In the genomic region with DNA sequence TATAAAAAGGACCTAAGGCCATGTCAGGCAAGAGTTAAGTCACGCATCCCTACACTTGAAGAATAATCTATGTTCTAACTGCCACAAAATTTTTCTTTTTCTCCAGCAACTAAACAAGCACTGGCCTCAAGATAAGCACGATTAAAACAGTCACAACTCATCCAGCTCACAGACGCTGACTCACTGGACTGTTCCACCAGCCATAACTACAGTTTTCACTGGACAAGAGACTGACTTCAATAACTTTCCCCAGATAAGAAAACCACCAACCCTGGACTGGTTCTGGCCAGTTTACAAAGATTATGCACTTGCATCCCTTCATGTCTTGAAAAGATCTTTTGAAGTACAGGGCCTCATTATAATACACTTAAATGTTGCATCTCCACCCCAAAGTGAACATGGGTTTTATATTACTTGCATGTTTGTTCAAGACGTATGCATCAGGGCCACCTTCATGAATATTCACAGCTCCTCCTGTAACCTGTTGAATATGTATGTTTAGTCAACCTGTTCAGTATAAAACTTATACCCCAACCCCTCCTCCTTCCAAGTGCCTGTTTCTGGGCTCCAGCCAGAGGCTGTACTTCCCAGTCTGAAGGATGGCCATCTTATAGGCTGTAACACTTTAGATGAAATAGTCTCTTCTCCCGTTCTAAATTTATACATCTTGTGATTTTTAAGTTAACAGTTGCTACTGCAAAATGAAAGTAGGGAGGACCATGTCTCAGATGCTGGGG, we compare ENCODE assay signal across 12 cellular contexts.
DNase-seq lines count a peak whose midpoint lies in the region; TF ChIP-seq lines count a peak whose summit lies in the region.
"Had no signal": no experiment of that assay in that cellular context is flagged by ENCODE, and none has a peak within 500 bp of the region (broad histone marks: within the 10 kb centered on the region; RNA-seq: fewer than 3 reads in every experiment).

No MANE protein-coding gene starts in this region.

- no peak for TF ChIP-seq CTCF in choroid plexus epithelial cell (conservative IDR thresholded peaks at IDR 0.05; ENCODE audit: low read depth, low read length)
- no peak for TF ChIP-seq CTCF in nephron (IDR thresholded peaks at IDR 0.05; ENCODE audit: unreplicated experiment in 3 of 3)
- TF ChIP-seq CTCF in OCI-LY7 (conservative IDR thresholded peaks at IDR 0.05; ENCODE audit: low read length) = no peak

- intact Hi-C loops in OCI-LY7 (cut with micrococcal nuclease; ENCODE audit: unreplicated experiment) = no loop called here

- no peak overlapping the region for H2AFZ ChIP-seq in OCI-LY7 (ENCODE audit: low read length)
- H2AFZ ChIP-seq: neural progenitor cell had no signal

- no peaks in the 10 kb centered on the region for H3K36me3 ChIP-seq in MG63
- no peaks in the 10 kb centered on the region for H3K36me3 ChIP-seq in OCI-LY7 (ENCODE audit: insufficient read depth, low read length)
- H3K36me3 ChIP-seq: HAP-1, neural progenitor cell, WERI-Rb-1 had no signal

- no peak overlapping the region for H3K4me3 Mint-ChIP-seq in nephron
- H3K4me3 Mint-ChIP-seq: neural progenitor cell had no signal

- peaks cover 7% of the 10 kb centered on the region for H3K4me1 Mint-ChIP-seq in nephron
- H3K4me1 Mint-ChIP-seq: neural progenitor cell had no signal

- H3K27ac ChIP-seq in OCI-LY7 (ENCODE audit: low read depth, low read length, poor library complexity, severe bottlenecking) = no peak overlapping the region
- H3K27ac ChIP-seq: neural progenitor cell, WERI-Rb-1 had no signal

- no peaks in the 10 kb centered on the region for H3K9me2 ChIP-seq in OCI-LY7 (ENCODE audit: insufficient read depth, low read length)

- peaks cover 5% of the 10 kb centered on the region; the same call in 1 of the 2 replicates for H3K9me3 ChIP-seq in MG63
- no peaks in the 10 kb centered on the region for H3K9me3 ChIP-seq in OCI-LY7 (ENCODE audit: low read length)
- H3K9me3 ChIP-seq: HAP-1 had no signal

- POLR2A ChIA-PET in OCI-LY7 (lab: Charles Lee) = no interaction called here

- DNase-seq in EL (peak; percentile 26), MG63 (peak; percentile 64), choroid plexus epithelial cell (ENCODE audit: low read depth) (peak; percentile 89), OCI-LY7 (ENCODE audit: low spot score) (no peak), NCI-H1092 (lab: John Stamatoyannopoulos, UW) (no peak), DMS114 treated with DMSO at 0.1 percent for 48 hours (lab: John Stamatoyannopoulos, UW; ENCODE audit: unreplicated experiment) (no peak), SIG-M5 treated with dmso at 0.1 percent for 504 hours (lab: John Stamatoyannopoulos, UW; ENCODE audit: unreplicated experiment) (no peak)
- DNase-seq: NCI-H526 treated with DMSO at 0.1 percent for 48 hours, WERI-Rb-1 had no signal

- H3K4me1 ChIP-seq in OCI-LY7 (ENCODE audit: insufficient read depth, low read length, poor library complexity, severe bottlenecking) = no peaks in the 10 kb centered on the region
- H3K4me1 ChIP-seq: HAP-1, neural progenitor cell had no signal

- BruUV-seq in OCI-LY7 (replicated peaks; lab: Mats Ljungman, UMichigan) = no TSS peak

- H3K36me3 Mint-ChIP-seq in nephron (ENCODE audit: low read depth) = no peaks in the 10 kb centered on the region
- H3K36me3 Mint-ChIP-seq: neural progenitor cell had no signal

- no peaks in the 10 kb centered on the region for H3K79me2 ChIP-seq in OCI-LY7 (ENCODE audit: insufficient read depth, low read depth, low read length)

- H3K9me3 Mint-ChIP-seq in nephron = no peaks in the 10 kb centered on the region
- H3K9me3 Mint-ChIP-seq: neural progenitor cell had no signal

- H3K4me3 ChIP-seq in MG63 (no peak overlapping the region), choroid plexus epithelial cell (ENCODE audit: low read depth, low read length) (no peak overlapping the region), OCI-LY7 (ENCODE audit: low read depth, low read length, poor library complexity, severe bottlenecking) (no peak overlapping the region)
- H3K4me3 ChIP-seq: HAP-1, neural progenitor cell had no signal

- no peaks in the 10 kb centered on the region for H4K20me1 ChIP-seq in OCI-LY7 (ENCODE audit: insufficient read depth, low read length)

- CTCF ChIA-PET in OCI-LY7 (lab: Charles Lee; ENCODE audit: unreplicated experiment) = no interaction called here

- H3K27me3 ChIP-seq in MG63 = peaks cover 12% of the 10 kb centered on the region
- H3K27me3 ChIP-seq: neural progenitor cell had no signal

- no peak overlapping the region for H3K4me2 ChIP-seq in OCI-LY7 (ENCODE audit: low read length)
- H3K4me2 ChIP-seq: neural progenitor cell had no signal

- H3K27me3 Mint-ChIP-seq in nephron (ENCODE audit: low read depth) = peaks cover 5% of the 10 kb centered on the region

- peak overlapping the region; percentile 30 to 39 (median 34) for H3K27ac Mint-ChIP-seq in nephron
- H3K27ac Mint-ChIP-seq: neural progenitor cell had no signal

Comparison
In these comparisons a context has a peak if more than half of its experiments do, and no peak if none do; other contexts are left out.
1. DNase-seq: peak in EL (single experiment), MG63 (single experiment) and choroid plexus epithelial cell (single experiment); none in OCI-LY7 (single experiment), NCI-H1092 (single experiment), DMS114 treated with DMSO at 0.1 percent for 48 hours (single experiment) and SIG-M5 treated with dmso at 0.1 percent for 504 hours (single experiment).